14 cellular contexts compared by ENCODE assay signal in genomic region chr5:142512680-142513042, GRCh38.
A peak's percentile ranks its signal among the peaks of the same experiment; 100 is the strongest.
DNase-seq lines count a peak whose midpoint lies in the region; ATAC-seq and TF ChIP-seq lines count a peak whose summit lies in the region.
"Had no signal": no experiment of that assay in that cellular context is flagged by ENCODE, and none has a peak within 500 bp of the region (broad histone marks: within the 10 kb centered on the region; RNA-seq: fewer than 3 reads in every experiment).

No MANE protein-coding gene starts in this region.

- H3K23ac ChIP-seq in trophoblast cell (ENCODE audit: low read length), result no peak overlapping the region

- no peak overlapping the region for H3K4ac ChIP-seq in trophoblast cell (ENCODE audit: low read depth, low read length)

- DNase-seq in H4 (ENCODE audit: low spot score), result peak; percentile 19
- peak; percentile 75 for DNase-seq in RWPE2 (ENCODE audit: low spot score)
- peak; percentile 18 for DNase-seq in fibroblast of peridontal ligament (ENCODE audit: extremely low read depth)
- peak; percentile 87 to 92 for DNase-seq in trophoblast cell
- DNase-seq in 8988T, result no peak
- DNase-seq in hippocampal formation (lab: John Stamatoyannopoulos, UW), result no peak
- no peak for DNase-seq in NCI-H146 (lab: John Stamatoyannopoulos, UW)
- DNase-seq: CD8-positive, alpha-beta memory T cell; effector memory CD8-positive, alpha-beta T cell; MM.1S; Peyer's patch had no signal

- H2AFZ ChIP-seq in trophoblast cell (ENCODE audit: insufficient read depth, low read length, poor library complexity), result no peak overlapping the region

- no peak overlapping the region for H4K12ac ChIP-seq in trophoblast cell (ENCODE audit: low read depth, low read length)

- H3K18ac ChIP-seq in trophoblast cell (ENCODE audit: low read length), result no peak overlapping the region

- no peaks in the 10 kb centered on the region for H3K27me3 ChIP-seq in RWPE2 (ENCODE audit: insufficient read depth, poor library complexity, severe bottlenecking)
- no peaks in the 10 kb centered on the region for H3K27me3 ChIP-seq in trophoblast cell (ENCODE audit: insufficient read depth, low read length)
- H3K27me3 ChIP-seq: Peyer's patch had no signal

- no peak overlapping the region for H4K91ac ChIP-seq in trophoblast cell (ENCODE audit: low read depth, low read length)

- peaks cover 3% of the 10 kb centered on the region for H3K79me1 ChIP-seq in trophoblast cell (ENCODE audit: low read length)

- TF ChIP-seq CTCF in RWPE2 (IDR thresholded peaks at IDR 0.05; ENCODE audit: poor library complexity, severe bottlenecking), result no peak

- no peaks in the 10 kb centered on the region for H3K36me3 ChIP-seq in RWPE2 (ENCODE audit: low read depth)
- H3K36me3 ChIP-seq in trophoblast cell (ENCODE audit: control insufficient read depth in 1 of 2, insufficient read depth in 2 of 2, low read length in 2 of 2), result no peaks in the 10 kb centered on the region
- H3K36me3 ChIP-seq: HAP-1, Peyer's patch had no signal

- H2BK120ac ChIP-seq in trophoblast cell (ENCODE audit: insufficient read depth, low read length, poor library complexity), result no peak overlapping the region

- H2AK5ac ChIP-seq in trophoblast cell (ENCODE audit: low read length), result no peak overlapping the region

- no CpG with 5 or more reads among the region's 5 CpGs for WGBS in trophoblast cell (ENCODE audit: extremely low coverage, insufficient coverage, insufficient read length)

- ATAC-seq in RWPE2 (ENCODE audit: low read depth), result peak; percentile 74
- no peak for ATAC-seq in HG02981 (IDR thresholded peaks at IDR 0.05; ENCODE audit: unreplicated experiment)
- ATAC-seq: effector memory CD8-positive, alpha-beta T cell; stimulated activated effector memory CD8-positive, alpha-beta T cell treated with anti-CD3 and anti-CD28 coated beads, Interleukin-12 subunit alpha, Interleukin-12 subunit beta, amount 100 ng/mL, for 72 hours had no signal

- H3K4me3 ChIP-seq in RWPE2 (ENCODE audit: severe bottlenecking), result no peak overlapping the region
- no peak overlapping the region for H3K4me3 ChIP-seq in trophoblast cell (ENCODE audit: low read depth, low read length)
- H3K4me3 ChIP-seq: HAP-1, Peyer's patch had no signal

- H3K4me2 ChIP-seq in trophoblast cell (ENCODE audit: low read length), result no peak overlapping the region

- no peak overlapping the region for H3K14ac ChIP-seq in trophoblast cell (ENCODE audit: low read length)

- H3K79me2 ChIP-seq in trophoblast cell (ENCODE audit: control insufficient read depth, insufficient read depth, low read length, poor library complexity), result no peaks in the 10 kb centered on the region

- H3K4me1 ChIP-seq in RWPE2 (ENCODE audit: insufficient read depth, poor library complexity, severe bottlenecking) (peaks cover 8% of the 10 kb centered on the region), trophoblast cell (ENCODE audit: control insufficient read depth in 1 of 2, insufficient read depth in 2 of 2, low read length in 2 of 2) (peaks cover 4 to 6% of the 10 kb centered on the region in 2 experiments)
- H3K4me1 ChIP-seq: HAP-1, Peyer's patch had no signal

- no peak overlapping the region for H2BK5ac ChIP-seq in trophoblast cell (ENCODE audit: low read depth, low read length, poor library complexity)

- H3K9ac ChIP-seq in trophoblast cell (ENCODE audit: low read length), result no peak overlapping the region

- H3K27ac ChIP-seq in RWPE2 (ENCODE audit: poor library complexity, severe bottlenecking) (no peak overlapping the region), trophoblast cell (ENCODE audit: low read depth, low read length) (peak overlapping the region; percentile 48)
- H3K27ac ChIP-seq: Peyer's patch had no signal

- no peak overlapping the region for H4K8ac ChIP-seq in trophoblast cell (ENCODE audit: low read depth, low read length)

- H3K9me3 ChIP-seq in RWPE2 (ENCODE audit: severe bottlenecking), result no peaks in the 10 kb centered on the region
- peaks cover 6% of the 10 kb centered on the region for H3K9me3 ChIP-seq in trophoblast cell (ENCODE audit: insufficient read depth, low read depth, low read length)
- H3K9me3 ChIP-seq: HAP-1, Peyer's patch had no signal

- H2BK12ac ChIP-seq in trophoblast cell (ENCODE audit: low read length), result no peak overlapping the region

Comparison
In these comparisons a context has a peak if more than half of its experiments do, and no peak if none do; other contexts are left out.
1. DNase-seq: peak in H4 (single experiment), RWPE2 (single experiment), fibroblast of peridontal ligament (single experiment) and trophoblast cell (2 of 2); none in 8988T (single experiment), hippocampal formation (0 of 2) and NCI-H146 (single experiment).